ENCODE assay signal across 8 cellular contexts in the genomic region with DNA sequence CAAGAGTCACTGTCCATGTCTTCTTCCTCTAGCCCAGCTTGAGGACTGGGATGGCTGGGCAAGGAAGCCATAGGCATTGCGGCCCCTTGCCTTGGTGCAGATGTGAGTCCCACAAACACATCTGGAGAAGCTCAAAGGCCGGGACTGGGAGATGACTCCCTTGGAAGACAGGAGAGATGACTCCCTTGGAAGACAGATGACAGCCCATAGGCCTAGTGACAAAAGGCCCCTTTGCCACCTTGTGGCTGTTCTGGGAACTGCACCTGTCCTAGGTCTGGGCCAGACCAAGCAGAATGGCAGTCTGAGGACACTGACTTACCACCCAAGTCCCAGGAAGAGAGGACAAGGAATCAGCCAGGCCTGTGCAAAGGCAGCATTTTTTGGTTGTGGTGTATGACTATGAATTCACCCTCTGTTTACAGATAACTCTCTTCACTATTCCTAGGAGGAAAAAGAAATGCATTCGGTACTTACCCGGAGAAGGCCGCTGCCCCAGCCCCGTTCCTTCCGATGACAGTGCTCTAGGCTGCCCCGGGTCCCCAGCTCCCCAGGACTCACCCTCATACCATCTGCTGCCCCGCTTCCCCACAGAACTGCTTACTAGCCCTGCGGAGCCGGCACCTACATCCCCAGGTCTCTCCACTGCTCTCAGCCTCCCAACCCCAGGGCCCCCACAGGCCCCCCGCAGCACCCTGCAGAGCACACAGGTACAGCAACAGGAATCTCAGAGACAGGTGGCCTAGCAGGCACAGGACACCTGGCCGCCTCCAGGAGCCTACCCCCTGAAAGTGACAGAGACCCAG. TPM values are rescaled to one million over a fixed set of nuclear protein-coding genes. Genes with fewer than 3 reads are reported as not detected.
DNase-seq lines count a peak whose midpoint lies in the region; ATAC-seq and TF ChIP-seq lines count a peak whose summit lies in the region.

No MANE protein-coding gene starts in this region.

- TF ChIP-seq EP300 in esophagus muscularis mucosa (IDR thresholded peaks at IDR 0.05) = no peak

- H3K9me3 ChIP-seq in esophagus muscularis mucosa = no peaks in the 10 kb centered on the region

- DNase-seq in SHP77 (lab: John Stamatoyannopoulos, UW) (peak; percentile 45 to 51), SHP77 treated with DMSO at 0.1 percent for 48 hours (lab: John Stamatoyannopoulos, UW) (no peak), OCI-M1 (lab: John Stamatoyannopoulos, UW) (peak; percentile 82), activated T-cell treated with anti-CD3 and anti-CD28 coated beads for 4 hours (peak; percentile 80), esophagus muscularis mucosa (ENCODE audit: extremely low spot score) (peak; percentile 93)
- peak; percentile 66 to 89 (median 80) for DNase-seq in naive thymus-derived CD8-positive, alpha-beta T cell
- DNase-seq in stimulated activated naive CD4-positive, alpha-beta T cell (lab: John Stamatoyannopoulos, UW) = peak; percentile 63 to 86 (median 74)

- no peak overlapping the region for H3K27ac ChIP-seq in esophagus muscularis mucosa (replicated peaks in 1 of 4)

- peaks cover 34 to 70% (median 56%) of the 10 kb centered on the region in 4 donors for H3K4me1 Mint-ChIP-seq in naive thymus-derived CD8-positive, alpha-beta T cell

- no peaks in the 10 kb centered on the region for H3K9me3 Mint-ChIP-seq in naive thymus-derived CD8-positive, alpha-beta T cell

- peaks cover 0 to 81% (median 25%) of the 10 kb centered on the region in 3 donors for H3K36me3 Mint-ChIP-seq in naive thymus-derived CD8-positive, alpha-beta T cell

- no peak for TF ChIP-seq POLR2A in esophagus muscularis mucosa (IDR thresholded peaks at IDR 0.05; ENCODE audit: low read depth)

- ATAC-seq in HG03354 (IDR thresholded peaks at IDR 0.05; ENCODE audit: poor library complexity, severe bottlenecking, unreplicated experiment) = peak; percentile 73
- peak; percentile 63 to 66 for ATAC-seq in naive thymus-derived CD8-positive, alpha-beta T cell

- no peak overlapping the region for H3K4me3 ChIP-seq in esophagus muscularis mucosa

- WGBS in esophagus muscularis mucosa = 86% methylated on average over 12 of the region's 13 CpGs

- no peaks in the 10 kb centered on the region for H3K27me3 ChIP-seq in esophagus muscularis mucosa

- peaks cover 31 to 96% (median 80%) of the 10 kb centered on the region in 4 donors for H3K36me3 ChIP-seq in esophagus muscularis mucosa

- POLR2A ChIA-PET in naive thymus-derived CD8-positive, alpha-beta T cell (lab: Charles Lee) = interaction anchor here (0.6 to 2.9 kb wide), 8 partner anchors 9 to 152 kb away, joined by 3 to 15 read pairs (median 5); partner anchors contain the start of genes PPP2CA, SKP1 and VDAC1

- H3K27ac Mint-ChIP-seq in naive thymus-derived CD8-positive, alpha-beta T cell = peak overlapping the region; percentile 77 to 96 (median 94)

- H3K4me3 Mint-ChIP-seq in naive thymus-derived CD8-positive, alpha-beta T cell = peak overlapping the region in 4 of 10 donors; percentile 12 to 69 (median 48)

- peak; percentile 90 to 99 (median 90) for TF ChIP-seq CTCF in esophagus muscularis mucosa (IDR thresholded peaks at IDR 0.05)

- intact Hi-C loops in esophagus muscularis mucosa (cut with DNase I) = loop anchor here (5.0 kb wide), 1 partner anchor 109 kb away; no protein-coding TSS in a partner anchor

- H3K27me3 Mint-ChIP-seq in naive thymus-derived CD8-positive, alpha-beta T cell = no peaks in the 10 kb centered on the region

- peaks cover 34 to 62% (median 39%) of the 10 kb centered on the region in 4 donors for H3K4me1 ChIP-seq in esophagus muscularis mucosa

RNA-seq across cellular contexts. Expression of gene SKP1, which starts 30.8 kb away (rescaled TPM):
- 100 to 1,000 TPM; 170 to 345 (median 322) TPM for total RNA-seq in esophagus muscularis mucosa
- total RNA-seq in naive thymus-derived CD8-positive, alpha-beta T cell = 100 to 1,000 TPM; 250 to 262 TPM
- polyA plus RNA-seq in naive thymus-derived CD8-positive, alpha-beta T cell = 1,000 to 10,000 TPM; 1,138 to 1,312 (median 1,209) TPM

RNA-seq across cellular contexts. Expression of gene TCF7, which starts 31.5 kb away (rescaled TPM):
- 1 to 10 TPM in 3 of 4 donors, under 1 TPM in 1; 0.99 to 2.1 (median 1.5) TPM for total RNA-seq in esophagus muscularis mucosa
- 100 to 1,000 TPM; 910 to 911 TPM for total RNA-seq in naive thymus-derived CD8-positive, alpha-beta T cell
- polyA plus RNA-seq in naive thymus-derived CD8-positive, alpha-beta T cell = 100 to 1,000 TPM; 207 to 600 (median 328) TPM

Comparison
In these comparisons a context has a peak if more than half of its experiments do, and no peak if none do; other contexts are left out.
1. RNA of gene TCF7, which starts 31.5 kb away (total RNA-seq): 910 to 911 TPM in naive thymus-derived CD8-positive, alpha-beta T cell; 0.99 to 2.1 TPM in esophagus muscularis mucosa; every median in the first group is over 100 times any median in the second.